In the genomic region with DNA sequence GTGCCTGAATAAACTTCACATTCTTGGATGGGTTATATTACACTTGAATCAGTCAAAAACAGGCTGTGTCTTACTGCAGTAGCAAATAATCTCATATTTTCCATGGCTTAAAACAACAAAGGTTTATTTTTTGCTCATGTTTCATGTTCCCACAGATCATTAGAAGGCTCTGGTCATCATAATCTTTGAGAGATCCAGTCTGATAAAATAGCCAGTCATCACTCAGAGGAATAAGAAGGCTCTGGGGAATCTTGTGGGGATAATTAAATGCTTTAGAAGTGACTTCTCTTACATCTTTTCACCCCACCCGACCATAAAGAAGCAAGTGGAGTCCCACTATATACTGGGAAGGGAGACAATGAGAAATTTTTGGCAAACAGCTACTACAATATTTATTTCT, we compare ENCODE assay signal across 1 cellular context.
TF ChIP-seq lines count a peak whose summit lies in the region.

No MANE protein-coding gene starts in this region.

TF ChIP-seq in SK-N-SH treated with all-trans-retinoic acid at 6 μM for 48 hours, 23 proteins besides CTCF, POLR2A, EP300 and RAD21 (continued from another document):
- TF ChIP-seq, protein P1, sequence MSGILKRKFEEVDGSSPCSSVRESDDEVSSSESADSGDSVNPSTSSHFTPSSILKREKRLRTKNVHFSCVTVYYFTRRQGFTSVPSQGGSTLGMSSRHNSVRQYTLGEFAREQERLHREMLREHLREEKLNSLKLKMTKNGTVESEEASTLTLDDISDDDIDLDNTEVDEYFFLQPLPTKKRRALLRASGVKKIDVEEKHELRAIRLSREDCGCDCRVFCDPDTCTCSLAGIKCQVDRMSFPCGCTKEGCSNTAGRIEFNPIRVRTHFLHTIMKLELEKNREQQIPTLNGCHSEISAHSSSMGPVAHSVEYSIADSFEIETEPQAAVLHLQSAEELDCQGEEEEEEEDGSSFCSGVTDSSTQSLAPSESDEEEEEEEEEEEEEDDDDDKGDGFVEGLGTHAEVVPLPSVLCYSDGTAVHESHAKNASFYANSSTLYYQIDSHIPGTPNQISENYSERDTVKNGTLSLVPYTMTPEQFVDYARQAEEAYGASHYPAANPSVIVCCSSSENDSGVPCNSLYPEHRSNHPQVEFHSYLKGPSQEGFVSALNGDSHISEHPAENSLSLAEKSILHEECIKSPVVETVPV (CRISPR knock-in tag; IDR thresholded peaks at IDR 0.05), result no peak
- TF ChIP-seq ISL1 (CRISPR knock-in tag; IDR thresholded peaks at IDR 0.05) (peak; percentile 87), BACH2 (CRISPR knock-in tag; IDR thresholded peaks at IDR 0.05; ENCODE audit: borderline replicate concordance) (no peak), PPARA (CRISPR knock-in tag; IDR thresholded peaks at IDR 0.05; ENCODE audit: borderline replicate concordance) (no peak), TOX (CRISPR knock-in tag; IDR thresholded peaks at IDR 0.05; ENCODE audit: borderline replicate concordance) (no peak; the same call in 1 of the 2 replicates), ZFP3 (CRISPR knock-in tag; IDR thresholded peaks at IDR 0.05) (no peak), SNAI2 (CRISPR knock-in tag; IDR thresholded peaks at IDR 0.05) (no peak), ZNF8 (CRISPR knock-in tag; IDR thresholded peaks at IDR 0.05) (no peak), RARB (CRISPR knock-in tag; IDR thresholded peaks at IDR 0.05) (no peak)
- TF ChIP-seq, protein P2, sequence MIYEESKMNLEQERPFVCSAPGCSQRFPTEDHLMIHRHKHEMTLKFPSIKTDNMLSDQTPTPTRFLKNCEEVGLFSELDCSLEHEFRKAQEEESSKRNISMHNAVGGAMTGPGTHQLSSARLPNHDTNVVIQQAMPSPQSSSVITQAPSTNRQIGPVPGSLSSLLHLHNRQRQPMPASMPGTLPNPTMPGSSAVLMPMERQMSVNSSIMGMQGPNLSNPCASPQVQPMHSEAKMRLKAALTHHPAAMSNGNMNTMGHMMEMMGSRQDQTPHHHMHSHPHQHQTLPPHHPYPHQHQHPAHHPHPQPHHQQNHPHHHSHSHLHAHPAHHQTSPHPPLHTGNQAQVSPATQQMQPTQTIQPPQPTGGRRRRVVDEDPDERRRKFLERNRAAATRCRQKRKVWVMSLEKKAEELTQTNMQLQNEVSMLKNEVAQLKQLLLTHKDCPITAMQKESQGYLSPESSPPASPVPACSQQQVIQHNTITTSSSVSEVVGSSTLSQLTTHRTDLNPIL (CRISPR knock-in tag; IDR thresholded peaks at IDR 0.05; ENCODE audit: low read depth), result 0 out of 2 replicates have a peak, but pooled peaks have one; percentile 12
- TF ChIP-seq, protein P3, sequence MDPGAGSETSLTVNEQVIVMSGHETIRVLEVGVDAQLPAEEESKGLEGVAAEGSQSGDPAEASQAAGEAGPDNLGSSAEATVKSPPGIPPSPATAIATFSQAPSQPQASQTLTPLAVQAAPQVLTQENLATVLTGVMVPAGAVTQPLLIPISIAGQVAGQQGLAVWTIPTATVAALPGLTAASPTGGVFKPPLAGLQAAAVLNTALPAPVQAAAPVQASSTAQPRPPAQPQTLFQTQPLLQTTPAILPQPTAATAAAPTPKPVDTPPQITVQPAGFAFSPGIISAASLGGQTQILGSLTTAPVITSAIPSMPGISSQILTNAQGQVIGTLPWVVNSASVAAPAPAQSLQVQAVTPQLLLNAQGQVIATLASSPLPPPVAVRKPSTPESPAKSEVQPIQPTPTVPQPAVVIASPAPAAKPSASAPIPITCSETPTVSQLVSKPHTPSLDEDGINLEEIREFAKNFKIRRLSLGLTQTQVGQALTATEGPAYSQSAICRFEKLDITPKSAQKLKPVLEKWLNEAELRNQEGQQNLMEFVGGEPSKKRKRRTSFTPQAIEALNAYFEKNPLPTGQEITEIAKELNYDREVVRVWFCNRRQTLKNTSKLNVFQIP (CRISPR knock-in tag; IDR thresholded peaks at IDR 0.05; ENCODE audit: borderline replicate concordance, low read depth), result no peak
TF ChIP-seq in SK-N-SH treated with all-trans-retinoic acid at 6 μM for 48 hours: peak in this region for 4.
